ENCODE assay signal across 27 cellular contexts in genomic region chr10:130568246-130568645, GRCh38.
"Had no signal": no experiment of that assay in that cellular context is flagged by ENCODE, and none has a peak within 500 bp of the region (broad histone marks: within the 10 kb centered on the region; RNA-seq: fewer than 3 reads in every experiment).

No MANE protein-coding gene starts in this region.

- H3K36me3 ChIP-seq: brain microvascular endothelial cell, breast epithelium had no signal

- DNase-seq: activated B cell treated with CpG ODN at 0.5 μM for 24 hours; activated CD4-positive, alpha-beta memory T cell treated with anti-CD3 and anti-CD28 coated beads, Interleukin-2, amount 10 ng/mL, durations not matched to agents 7 days and 5 days; activated CD4-positive, alpha-beta T cell treated with anti-CD3 and anti-CD28 coated beads for 4 hours; activated CD4-positive, alpha-beta T cell treated with anti-CD3 and anti-CD28 coated beads, Interleukin-2, amount 10 ng/mL, durations not matched to agents 24 days and 14 days; activated CD4-positive, alpha-beta T cell treated with anti-CD3 and anti-CD28 coated beads, Interleukin-2, amount 50 U/mL, for 48 hours; activated CD4-positive, CD25-positive, alpha-beta regulatory T cell treated with anti-CD3 and anti-CD28 coated beads, Interleukin-2, amount 50 U/mL, for 72 hours; activated CD8-positive, alpha-beta memory T cell treated with anti-CD3 and anti-CD28 coated beads for 24 hours; activated CD8-positive, alpha-beta memory T cell treated with anti-CD3 and anti-CD28 coated beads, Interleukin-2, amount 10 ng/mL, durations not matched to agents 7 days and 5 days; activated CD8-positive, alpha-beta memory T cell treated with anti-CD3 and anti-CD28 coated beads, Interleukin-2, amount 50 U/mL, for 48 hours; activated CD8-positive, alpha-beta T cell treated with anti-CD3 and anti-CD28 coated beads, Interleukin-2, amount 10 ng/mL, durations not matched to agents 7 days and 5 days; activated effector memory CD4-positive, alpha-beta T cell treated with Interleukin-2 at 50 U/mL for 16 hours; activated gamma-delta T cell; activated naive CD4-positive, alpha-beta T cell treated with anti-CD3 and anti-CD28 coated beads, Interleukin-2, amount 10 ng/mL, durations not matched to agents 7 days and 5 days; activated naive CD4-positive, alpha-beta T cell treated with Interleukin-2 at 50 U/mL for 16 hours; activated naive CD8-positive, alpha-beta T cell treated with anti-CD3 and anti-CD28 coated beads, Interleukin-2, amount 10 ng/mL, durations not matched to agents 7 days and 5 days; activated naive CD8-positive, alpha-beta T cell treated with anti-CD3 and anti-CD28 coated beads, Interleukin-2, amount 50 U/mL, for 24 hours; activated T-cell treated with anti-CD3 and anti-CD28 coated beads, Interleukin-2, amount 50 U/mL, for 24 hours; activated T-cell treated with anti-CD3 and anti-CD28 coated beads, Interleukin-2, amount 50 U/mL, for 48 hours; amygdala; body of pancreas; brain microvascular endothelial cell; central memory CD4-positive, alpha-beta T cell; T-helper 1 cell; T-helper 2 cell; T-helper 9 cell had no signal

- H3K4me1 ChIP-seq: body of pancreas, breast epithelium had no signal

- H3K27me3 ChIP-seq: body of pancreas, brain microvascular endothelial cell had no signal

- H3K4me3 ChIP-seq: body of pancreas, breast epithelium had no signal

- ATAC-seq: activated CD8-positive, alpha-beta memory T cell treated with anti-CD3 and anti-CD28 coated beads, Interleukin-2, amount 10 ng/mL, durations not matched to agents 7 days and 5 days; activated CD8-positive, alpha-beta T cell treated with anti-CD3 and anti-CD28 coated beads, Interleukin-2, amount 10 ng/mL, durations not matched to agents 7 days and 5 days; activated naive CD8-positive, alpha-beta T cell treated with anti-CD3 and anti-CD28 coated beads, Interleukin-2, amount 50 U/mL, for 24 hours; body of pancreas had no signal

- H3K9me3 ChIP-seq: body of pancreas, breast epithelium had no signal

- H3K27ac ChIP-seq: body of pancreas, brain microvascular endothelial cell, breast epithelium, VCaP had no signal
